Comparison of ENCODE assay signal across 2 cellular contexts in genomic region chr6:99609839-99610489, GRCh38.
TF ChIP-seq lines count a peak whose summit lies in the region.

No MANE protein-coding gene starts in this region.

TF ChIP-seq in HepG2, 621 proteins besides CTCF, POLR2A, EP300 and RAD21:
- TF ChIP-seq ADNP (CRISPR knock-in tag; IDR thresholded peaks at IDR 0.05) = no peak
- TF ChIP-seq GZF1 (CRISPR knock-in tag; IDR thresholded peaks at IDR 0.05) = peak; percentile 97

TF ChIP-seq in GM23338, 12 proteins besides CTCF, POLR2A, EP300 and RAD21:
- TF ChIP-seq CREB1 (CRISPR knock-in tag; IDR thresholded peaks at IDR 0.05; ENCODE audit: low read depth) (no peak), REST (IDR thresholded peaks at IDR 0.05; ENCODE audit: unreplicated experiment) (no peak), EZH2 (IDR thresholded peaks at IDR 0.05; ENCODE audit: low read depth, unreplicated experiment) (no peak), ZNF462 (CRISPR knock-in tag; IDR thresholded peaks at IDR 0.05) (no peak), STAT1 (IDR thresholded peaks at IDR 0.05; ENCODE audit: unreplicated experiment) (no peak)
